In genomic region chr10:73376679-73377078, GRCh38 we compare ENCODE assay signal across 28 cellular contexts. TPM values are rescaled to one million over a fixed set of nuclear protein-coding genes. Genes with fewer than 3 reads are reported as not detected.
A peak's percentile ranks its signal among the peaks of the same experiment; 100 is the strongest.
DNase-seq lines count a peak whose midpoint lies in the region; ATAC-seq, FAIRE-seq and TF ChIP-seq lines count a peak whose summit lies in the region.
"Had no signal": no experiment of that assay in that cellular context is flagged by ENCODE, and none has a peak within 500 bp of the region (broad histone marks: within the 10 kb centered on the region; RNA-seq: fewer than 3 reads in every experiment).

No MANE protein-coding gene starts in this region.

- H3K27ac Mint-ChIP-seq in activated naive CD8-positive, alpha-beta T cell: peak overlapping the region; percentile 41
- no peak overlapping the region for H3K27ac Mint-ChIP-seq in activated naive CD8-positive, alpha-beta T cell treated with anti-CD3 and anti-CD28 coated beads for 36 hours
- H3K27ac Mint-ChIP-seq: CD4-positive, alpha-beta T cell; GM23338; HFFc6 had no signal

- no peak for FAIRE-seq in K562 (lab: Jason Lieb, UNC)
- FAIRE-seq: A549, GM18507 had no signal

- no peaks in the 10 kb centered on the region for H3K27me3 Mint-ChIP-seq in activated naive CD8-positive, alpha-beta T cell
- no peaks in the 10 kb centered on the region for H3K27me3 Mint-ChIP-seq in activated naive CD8-positive, alpha-beta T cell treated with anti-CD3 and anti-CD28 coated beads for 36 hours
- H3K27me3 Mint-ChIP-seq: CD4-positive, alpha-beta T cell had no signal

- in situ Hi-C loops in K562 (cut with MboI): no loop called here

- TF ChIP-seq RAD21 in K562 (CRISPR knock-in tag; conservative IDR thresholded peaks at IDR 0.05 in 1 of 2, IDR thresholded peaks at IDR 0.05 in 1 of 2): no peak

- TF ChIP-seq EP300 in K562 (IDR thresholded peaks at IDR 0.05; ENCODE audit: low read length): no peak

- CTCF ChIA-PET in K562 (lab: Yijun Ruan, JAX; ENCODE audit: low intra/inter-chr PET ratio): no interaction called here

- no peaks in the 10 kb centered on the region for H3K9me3 Mint-ChIP-seq in activated naive CD8-positive, alpha-beta T cell (ENCODE audit: low read depth)
- no peaks in the 10 kb centered on the region for H3K9me3 Mint-ChIP-seq in activated naive CD8-positive, alpha-beta T cell treated with anti-CD3 and anti-CD28 coated beads for 36 hours
- H3K9me3 Mint-ChIP-seq: CD4-positive, alpha-beta T cell; GM23338; HFFc6 had no signal

- H3K9me3 ChIP-seq in K562 (replicated peaks; ENCODE audit: control insufficient read depth, insufficient read depth, low read depth, low read length): no peaks in the 10 kb centered on the region
- H3K9me3 ChIP-seq: A549; BLaER1 treated with 17β-estradiol and CSF1 and Interleukin-3, amounts not matched to agents 10 nM and 100 nM; HAP-1; SJSA1 had no signal

- H3K4me2 ChIP-seq in K562 (ENCODE audit: insufficient read depth, low read length): no peak overlapping the region
- H3K4me2 ChIP-seq: A549; BLaER1 treated with 17β-estradiol and CSF1 and Interleukin-3, amounts not matched to agents 10 nM and 100 nM; GM23338 had no signal

- no peak overlapping the region for H3K4me3 Mint-ChIP-seq in activated naive CD8-positive, alpha-beta T cell
- no peak overlapping the region for H3K4me3 Mint-ChIP-seq in activated naive CD8-positive, alpha-beta T cell treated with anti-CD3 and anti-CD28 coated beads for 36 hours
- H3K4me3 Mint-ChIP-seq: CD4-positive, alpha-beta T cell; GM23338; HFFc6 had no signal

- no peaks in the 10 kb centered on the region for H3K9me1 ChIP-seq in K562 (ENCODE audit: control insufficient read depth, insufficient read depth, low read length)

- H3K36me3 ChIP-seq in K562 (ENCODE audit: control insufficient read depth, insufficient read depth, low read length): peaks cover 82% of the 10 kb centered on the region

- no peaks in the 10 kb centered on the region for H3K79me2 ChIP-seq in K562 (ENCODE audit: control insufficient read depth, insufficient read depth, low read length)

- H3K4me1 ChIP-seq in K562 (replicated peaks in 1 of 2; ENCODE audit: control insufficient read depth in 2 of 2, insufficient read depth in 2 of 2, low read length in 2 of 2) (no peaks in the 10 kb centered on the region), foreskin keratinocyte (peaks cover 10% of the 10 kb centered on the region)
- H3K4me1 ChIP-seq: A549; BLaER1 treated with 17β-estradiol and CSF1 and Interleukin-3, amounts not matched to agents 10 nM and 100 nM; HAP-1; SJSA1 had no signal

- DNase-seq in activated naive CD8-positive, alpha-beta T cell treated with anti-CD3 and anti-CD28 coated beads for 36 hours: no peak
- no peak for DNase-seq in K562 (ENCODE audit: extremely low read depth in 1 of 4, low spot score in 3 of 4)
- peak; percentile 64 to 79 for DNase-seq in foreskin keratinocyte
- DNase-seq: AML-193; CD4-positive, alpha-beta T cell; DMS53; HFFc6; IMR-90; NCI-H1048; NCI-H1417; NCI-H1694; NCI-H2029 treated with DMSO at 0.1 percent for 48 hours; NCI-H446 treated with DMSO at 0.1 percent for 48 hours; NCI-H526; NCI-H82; NK-92 treated with Interleukin-12 subunit alpha and Interleukin-12 subunit beta, amount 100 ng/mL, for 24 hours; PC-3 had no signal

- 79% methylated on average over 3 of the region's 3 CpGs for WGBS in K562 (ENCODE audit: insufficient coverage, low coverage, missing lambda C conversion rate)

- H3K27ac ChIP-seq in K562 (ENCODE audit: extremely low read depth, low read depth, low read length) (no peak overlapping the region), foreskin keratinocyte (peak overlapping the region; percentile 18)
- H3K27ac ChIP-seq: A549; BLaER1 treated with 17β-estradiol and CSF1 and Interleukin-3, amounts not matched to agents 10 nM and 100 nM; SJSA1 had no signal

- ATAC-seq in K562: no peak
- ATAC-seq in foreskin keratinocyte: peak; percentile 53
- ATAC-seq in HG03378 (IDR thresholded peaks at IDR 0.05; ENCODE audit: unreplicated experiment): no peak
- no peak for ATAC-seq in HG03025 (IDR thresholded peaks at IDR 0.05; ENCODE audit: low FRiP score, unreplicated experiment)
- ATAC-seq in GM21381 (IDR thresholded peaks at IDR 0.05; ENCODE audit: unreplicated experiment): no peak
- ATAC-seq: A549, GM23338, PC-3, Right ventricle myocardium inferior had no signal

- peaks cover 5% of the 10 kb centered on the region for H3K4me1 Mint-ChIP-seq in activated naive CD8-positive, alpha-beta T cell (ENCODE audit: low read depth)
- peaks cover 9% of the 10 kb centered on the region for H3K4me1 Mint-ChIP-seq in activated naive CD8-positive, alpha-beta T cell treated with anti-CD3 and anti-CD28 coated beads for 36 hours
- H3K4me1 Mint-ChIP-seq: GM23338 had no signal

- POLR2A ChIA-PET in K562 (lab: Yijun Ruan, JAX): interaction anchor here (0.8 kb wide), 1 partner anchor 255 kb away, joined by 3 read pairs; no protein-coding TSS in a partner anchor

- no peaks in the 10 kb centered on the region for H4K20me1 ChIP-seq in K562 (replicated peaks; ENCODE audit: control insufficient read depth, insufficient read depth, low read length)

- H3K36me3 Mint-ChIP-seq in activated naive CD8-positive, alpha-beta T cell: peaks cover 16% of the 10 kb centered on the region
- peaks cover 37% of the 10 kb centered on the region for H3K36me3 Mint-ChIP-seq in activated naive CD8-positive, alpha-beta T cell treated with anti-CD3 and anti-CD28 coated beads for 36 hours

- H3K4me3 ChIP-seq in K562: no peak overlapping the region
- H3K4me3 ChIP-seq: A549; BLaER1 treated with 17β-estradiol and CSF1 and Interleukin-3, amounts not matched to agents 10 nM and 100 nM; GM23338; HAP-1; SJSA1 had no signal

- H3K27me3 ChIP-seq in K562 (ENCODE audit: control insufficient read depth in 2 of 2, insufficient read depth in 2 of 2, low read length in 2 of 2) (no peaks in the 10 kb centered on the region), foreskin keratinocyte (no peaks in the 10 kb centered on the region)
- H3K27me3 ChIP-seq: BLaER1 treated with 17β-estradiol and CSF1 and Interleukin-3, amounts not matched to agents 10 nM and 100 nM; SJSA1 had no signal

- BruUV-seq in K562 (replicated peaks; lab: Mats Ljungman, UMichigan): no TSS peak

- intact Hi-C loops in K562 (cut with micrococcal nuclease): no loop called here

- TF ChIP-seq POLR2A in K562 (conservative IDR thresholded peaks at IDR 0.05): no peak

- no peak overlapping the region for H2AFZ ChIP-seq in K562 (ENCODE audit: low read depth, low read length)
- H2AFZ ChIP-seq: GM23338 had no signal

- TF ChIP-seq CTCF in K562 (IDR thresholded peaks at IDR 0.05 in 2 of 3, conservative IDR thresholded peaks at IDR 0.05 in 1 of 3; ENCODE audit: insufficient read depth in 2 of 3, low read depth in 1 of 3, low read length in 3 of 3) (no peak), foreskin keratinocyte (conservative IDR thresholded peaks at IDR 0.05) (no peak)

- H3K9ac ChIP-seq in K562 (ENCODE audit: insufficient read depth in 1 of 2, low read depth in 2 of 2, low read length in 2 of 2): no peak overlapping the region
- H3K9ac ChIP-seq: BLaER1 treated with 17β-estradiol and CSF1 and Interleukin-3, amounts not matched to agents 10 nM and 100 nM had no signal

RNA-seq across cellular contexts. Expression of gene CFAP70, which starts 18.0 kb away (rescaled TPM):
- under 1 TPM; 0.58 to 0.60 TPM for total RNA-seq in activated naive CD8-positive, alpha-beta T cell treated with anti-CD3 and anti-CD28 coated beads for 36 hours
- 1.5 and 4.2 TPM in 2 replicates for total RNA-seq in K562 (2011; cell fraction: chromatin; rRNA removed; ENCODE audit: low replicate concordance)
- total RNA-seq in K562 (2011; cell fraction: nucleolus; rRNA removed): 0.83 and 1.2 TPM in 2 replicates
- total RNA-seq in K562 (2011; cell fraction: nucleoplasm; rRNA removed): 1.4 and 1.7 TPM in 2 replicates
- total RNA-seq in K562 (2014; rRNA removed) (0.27 and 0.45 TPM in 2 replicates), K562 (2014; rRNA removed; fragmentation: Illumina TruSeq; extraction: Trizol) (1.2 and 1.4 TPM in 2 replicates), K562 (2015; rRNA removed; fragmentation: Illumina TruSeq; extraction: Trizol) (1.4 and 1.6 TPM in 2 replicates), K562 (2021) (0.86 and 0.92 TPM in 2 replicates), foreskin keratinocyte (0.28 and 0.41 TPM in 2 replicates)
- polyA plus RNA-seq in K562 (2011; rRNA removed) (0.82 and 2.2 TPM in 2 replicates), K562 (2014; fragmentation: Illumina TruSeq; extraction: Trizol) (0.76 and 1.6 TPM in 2 replicates), K562 (2014; fragmentation: Nextera tagmentation; extraction: Ambion mirVana) (under 1 TPM; 0.52 to 0.60 TPM), K562 (2014; rRNA removed) (1.1 and 1.3 TPM in 2 replicates), foreskin keratinocyte (0.10 and 0.22 TPM in 2 replicates)
- 0.09 and 0.65 TPM in 2 replicates for polyA plus RNA-seq in K562 (2011; cell fraction: cytosol; rRNA removed)
- 2.8 and 8.3 TPM in 2 replicates for polyA plus RNA-seq in K562 (2011; cell fraction: nucleus; rRNA removed)
- 1.5 and 7.8 TPM in 2 replicates for polyA plus RNA-seq in K562 (2012)
- 0.42 and 2.0 TPM in 2 replicates for polyA minus RNA-seq in K562 (2011; rRNA and poly(A)+ RNA removed)
- 0.27 and 0.48 TPM in 2 replicates for polyA minus RNA-seq in K562 (2011; cell fraction: cytosol; rRNA and poly(A)+ RNA removed)
- 0.54 and 2.4 TPM in 2 replicates for polyA minus RNA-seq in K562 (2011; cell fraction: nucleus; rRNA and poly(A)+ RNA removed)

RNA-seq across cellular contexts. Expression of gene ANXA7, which starts 37.2 kb away (rescaled TPM):
- 100 to 1,000 TPM; 120 to 126 TPM for total RNA-seq in activated naive CD8-positive, alpha-beta T cell treated with anti-CD3 and anti-CD28 coated beads for 36 hours
- total RNA-seq in K562 (2011; cell fraction: chromatin; rRNA removed; ENCODE audit: low replicate concordance): 64.3 and 71.3 TPM in 2 replicates
- 44.9 and 47.4 TPM in 2 replicates for total RNA-seq in K562 (2011; cell fraction: nucleolus; rRNA removed)
- 53.4 and 64.1 TPM in 2 replicates for total RNA-seq in K562 (2011; cell fraction: nucleoplasm; rRNA removed)
- total RNA-seq in K562 (2014; rRNA removed) (79.8 and 81.6 TPM in 2 replicates), K562 (2014; rRNA removed; fragmentation: Illumina TruSeq; extraction: Trizol) (137 and 145 TPM in 2 replicates), K562 (2015; rRNA removed; fragmentation: Illumina TruSeq; extraction: Trizol) (109 and 118 TPM in 2 replicates), K562 (2021) (157 and 158 TPM in 2 replicates), foreskin keratinocyte (118 and 130 TPM in 2 replicates)
- polyA plus RNA-seq in K562 (2011; rRNA removed) (130 TPM in 2 replicates), K562 (2014; fragmentation: Illumina TruSeq; extraction: Trizol) (133 and 150 TPM in 2 replicates), K562 (2014; fragmentation: Nextera tagmentation; extraction: Ambion mirVana) (100 to 1,000 TPM in 1 of 2 experiments, 10 to 100 TPM in 1; 86.4 to 122 TPM), K562 (2014; rRNA removed) (97.1 and 107 TPM in 2 replicates), foreskin keratinocyte (91.3 and 98.2 TPM in 2 replicates)
- polyA plus RNA-seq in K562 (2011; cell fraction: cytosol; rRNA removed): 86.8 and 107 TPM in 2 replicates
- polyA plus RNA-seq in K562 (2011; cell fraction: nucleus; rRNA removed): 61.5 and 74.3 TPM in 2 replicates
- 113 and 129 TPM in 2 replicates for polyA plus RNA-seq in K562 (2012)
- 122 and 135 TPM in 2 replicates for polyA minus RNA-seq in K562 (2011; rRNA and poly(A)+ RNA removed)
- polyA minus RNA-seq in K562 (2011; cell fraction: cytosol; rRNA and poly(A)+ RNA removed): 65.9 and 97.0 TPM in 2 replicates
- polyA minus RNA-seq in K562 (2011; cell fraction: nucleus; rRNA and poly(A)+ RNA removed): 29.2 and 41.3 TPM in 2 replicates

RNA-seq across cellular contexts. Expression of gene MSS51, which starts 56.7 kb away (rescaled TPM):
- total RNA-seq in activated naive CD8-positive, alpha-beta T cell treated with anti-CD3 and anti-CD28 coated beads for 36 hours: 1 to 10 TPM in 1 of 2 experiments, under 1 TPM in 1; 0.94 to 1.4 TPM
- total RNA-seq in K562 (2011; cell fraction: chromatin; rRNA removed; ENCODE audit: low replicate concordance): 15.0 and 16.0 TPM in 2 replicates
- 6.0 and 6.4 TPM in 2 replicates for total RNA-seq in K562 (2011; cell fraction: nucleolus; rRNA removed)
- total RNA-seq in K562 (2011; cell fraction: nucleoplasm; rRNA removed): 9.8 and 12.7 TPM in 2 replicates
- 0.77 and 0.90 TPM in 2 replicates for total RNA-seq in K562 (2014; rRNA removed)
- total RNA-seq in K562 (2014; rRNA removed; fragmentation: Illumina TruSeq; extraction: Trizol): 0.89 and 1.3 TPM in 2 replicates
- 1.2 TPM in 2 replicates for total RNA-seq in K562 (2015; rRNA removed; fragmentation: Illumina TruSeq; extraction: Trizol)
- total RNA-seq in K562 (2021): 1.1 and 1.3 TPM in 2 replicates
- 1.8 and 2.6 TPM in 2 replicates for polyA plus RNA-seq in K562 (2011; rRNA removed)
- polyA plus RNA-seq in K562 (2011; cell fraction: cytosol; rRNA removed): 0.75 and 2.0 TPM in 2 replicates
- 8.3 and 11.0 TPM in 2 replicates for polyA plus RNA-seq in K562 (2011; cell fraction: nucleus; rRNA removed)
- 0.57 and 1.9 TPM in 2 replicates for polyA plus RNA-seq in K562 (2012)
- polyA plus RNA-seq in K562 (2014; fragmentation: Illumina TruSeq; extraction: Trizol): 0.71 and 1.1 TPM in 2 replicates
- polyA plus RNA-seq in K562 (2014; fragmentation: Nextera tagmentation; extraction: Ambion mirVana): under 1 TPM; 0.28 to 0.49 TPM
- 1.2 and 1.5 TPM in 2 replicates for polyA plus RNA-seq in K562 (2014; rRNA removed)
- polyA minus RNA-seq in K562 (2011; rRNA and poly(A)+ RNA removed): 1.3 and 2.5 TPM in 2 replicates
- 0.76 and 1.5 TPM in 2 replicates for polyA minus RNA-seq in K562 (2011; cell fraction: cytosol; rRNA and poly(A)+ RNA removed)
- 2.6 and 5.2 TPM in 2 replicates for polyA minus RNA-seq in K562 (2011; cell fraction: nucleus; rRNA and poly(A)+ RNA removed)
- total RNA-seq in foreskin keratinocyte: 0.61 and 0.67 TPM in 2 replicates
- 0.31 and 0.32 TPM in 2 replicates for polyA plus RNA-seq in foreskin keratinocyte

Comparison
In these comparisons a context has a peak if more than half of its experiments do, and no peak if none do; other contexts are left out.
1. DNase-seq: peak in foreskin keratinocyte (2 of 2); none in activated naive CD8-positive, alpha-beta T cell treated with anti-CD3 and anti-CD28 coated beads for 36 hours (single experiment) and K562 (0 of 4).